In the genomic region with DNA sequence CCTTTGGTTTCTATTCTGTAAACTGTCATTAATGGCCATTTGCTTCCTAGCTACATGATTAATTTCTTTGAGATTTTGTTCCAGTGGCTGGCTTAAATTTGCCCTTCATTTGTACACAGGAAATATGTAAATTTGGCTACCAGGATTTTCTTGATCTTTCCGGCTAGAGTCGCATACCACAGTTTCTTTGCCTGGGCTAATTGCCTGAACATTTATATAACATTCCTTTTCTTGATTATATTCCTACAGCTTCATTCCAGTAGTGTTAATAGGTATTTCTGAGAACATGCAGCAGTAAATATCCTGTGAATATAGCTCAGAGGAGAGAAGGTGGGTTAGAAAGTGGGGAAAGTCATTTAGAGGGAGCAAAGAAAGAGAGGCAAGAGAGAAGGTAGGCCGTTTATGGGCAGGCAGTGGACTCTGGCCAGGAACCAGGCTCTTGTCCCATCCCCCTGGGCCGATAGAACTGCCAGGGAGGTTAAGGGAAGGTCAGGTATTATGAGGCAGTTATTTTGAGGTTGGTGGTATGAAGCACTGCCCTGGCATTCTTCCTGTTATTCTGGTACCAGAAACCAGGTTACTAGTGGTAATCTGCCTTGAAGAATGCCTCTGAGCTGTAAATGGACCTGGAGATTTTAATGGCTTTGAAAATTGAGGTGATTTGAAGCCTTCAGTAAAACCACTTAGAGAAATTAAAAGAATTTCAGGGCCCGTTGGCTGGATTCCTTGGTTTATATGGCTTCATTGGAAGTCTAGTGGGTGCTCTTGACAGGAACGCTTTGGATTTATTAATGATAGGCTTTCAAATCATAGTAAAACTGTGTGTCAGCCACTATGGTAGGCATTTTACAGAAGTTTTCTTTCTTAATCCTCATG, we compare ENCODE assay signal across 8 cellular contexts. TPM values are rescaled to one million over a fixed set of nuclear protein-coding genes. Genes with fewer than 3 reads are reported as not detected.
A peak's percentile ranks its signal among the peaks of the same experiment; 100 is the strongest.
DNase-seq lines count a peak whose midpoint lies in the region; ATAC-seq and TF ChIP-seq lines count a peak whose summit lies in the region.

No MANE protein-coding gene starts in this region.

- ATAC-seq in natural killer cell (peak in 1 of 3 donors; percentile 43), GM19395 (IDR thresholded peaks at IDR 0.05; ENCODE audit: unreplicated experiment) (no peak), HG02678 (IDR thresholded peaks at IDR 0.05; ENCODE audit: unreplicated experiment) (no peak)

- no peaks in the 10 kb centered on the region for H3K9me3 Mint-ChIP-seq in natural killer cell

- H3K27ac Mint-ChIP-seq in natural killer cell: peak overlapping the region; percentile 85 to 97

- no peaks in the 10 kb centered on the region for H3K36me3 Mint-ChIP-seq in natural killer cell

- CTCF ChIA-PET in RWPE1 (lab: Yijun Ruan, JAX): interaction anchor here (0.5 to 0.8 kb wide), 3 partner anchors 11 to 173 kb away, joined by 3 read pairs; no protein-coding TSS in a partner anchor

- intact Hi-C loops in natural killer cell (cut with micrococcal nuclease): loop anchor here (5.0 kb wide), 1 partner anchor 44 kb away; a partner anchor contains a TSS

- peak overlapping the region; percentile 77 for H3K4me3 Mint-ChIP-seq in natural killer cell

- POLR2A ChIA-PET in RWPE1 (lab: Yijun Ruan, JAX; ENCODE audit: low non-redundant PET): interaction anchor here (0.6 kb wide), 1 partner anchor 18 kb away, joined by 7 read pairs; no protein-coding TSS in a partner anchor

- H3K27ac ChIP-seq in RWPE1 (peak overlapping the region; percentile 40; the same call in 1 of the 2 replicates), epithelial cell of prostate (peak overlapping the region; percentile 69)

- peak; percentile 49 for DNase-seq in GM12865 (ENCODE audit: low read depth)
- peak; percentile 68 for DNase-seq in RWPE1 (ENCODE audit: low spot score)
- peak; percentile 45 for DNase-seq in epithelial cell of prostate (ENCODE audit: low read depth, low spot score)
- DNase-seq in natural killer cell: no peak
- DNase-seq in cerebellar nuclear complex (lab: John Stamatoyannopoulos, UW): no peak
- no peak for DNase-seq in NCI-H524 (lab: John Stamatoyannopoulos, UW)

- H3K4me3 ChIP-seq in GM12865 (ENCODE audit: low read depth, low read length): peak overlapping the region; percentile 53

- TF ChIP-seq CTCF in GM12865 (IDR thresholded peaks at IDR 0.05; ENCODE audit: insufficient read depth, low read depth, low read length, missing control alignments) (no peak), RWPE1 (conservative IDR thresholded peaks at IDR 0.05; ENCODE audit: low read depth) (no peak), natural killer cell (IDR thresholded peaks at IDR 0.05) (no peak)

- H3K4me1 Mint-ChIP-seq in natural killer cell: peaks cover 65 to 68% of the 10 kb centered on the region in 2 donors

- H3K27me3 Mint-ChIP-seq in natural killer cell (ENCODE audit: low read depth in 2 of 2): no peaks in the 10 kb centered on the region

RNA-seq across cellular contexts. Expression of a gene that starts 4.4 kb away (rescaled TPM):
- 100 to 1,000 TPM; 371 to 488 (median 389) TPM for total RNA-seq in natural killer cell

RNA-seq across cellular contexts. Expression of a gene that starts 9.6 kb away (rescaled TPM):
- 10 to 100 TPM; 11.4 to 17.1 (median 14.6) TPM for total RNA-seq in natural killer cell

RNA-seq across cellular contexts. Expression of a gene that starts 42.6 kb away (rescaled TPM):
- total RNA-seq in natural killer cell: 100 to 1,000 TPM in 1 of 3 donors, 10 to 100 TPM in 2; 69.7 to 110 (median 77.2) TPM

RNA-seq across cellular contexts. Expression of a gene that starts 42.7 kb away (rescaled TPM):
- 10 to 100 TPM; 38.7 to 54.3 (median 42.9) TPM for total RNA-seq in natural killer cell

Comparison
In these comparisons a context has a peak if more than half of its experiments do, and no peak if none do; other contexts are left out.
1. DNase-seq: peak in GM12865 (single experiment), RWPE1 (single experiment) and epithelial cell of prostate (single experiment); none in natural killer cell (single experiment), cerebellar nuclear complex (0 of 2) and NCI-H524 (0 of 2).